In genomic region chr16:88649924-88650748, GRCh38 we compare ENCODE assay signal across 8 cellular contexts. TPM values are rescaled to one million over a fixed set of nuclear protein-coding genes. Genes with fewer than 3 reads are reported as not detected.
DNase-seq lines count a peak whose midpoint lies in the region; ATAC-seq lines count a peak whose summit lies in the region.

No MANE protein-coding gene starts in this region.

- ATAC-seq in HG03039 (IDR thresholded peaks at IDR 0.05; ENCODE audit: unreplicated experiment) = peak; percentile 5

- no peaks in the 10 kb centered on the region for H3K9me3 ChIP-seq in effector memory CD4-positive, alpha-beta T cell (ENCODE audit: control insufficient read depth, low read length)
- no peaks in the 10 kb centered on the region for H3K9me3 ChIP-seq in muscle layer of duodenum (ENCODE audit: control insufficient read depth in 1 of 2, low read length in 2 of 2)

- H3K27me3 ChIP-seq in effector memory CD4-positive, alpha-beta T cell (replicated peaks; ENCODE audit: control insufficient read depth, insufficient read depth, low read length, poor library complexity, severe bottlenecking) = no peaks in the 10 kb centered on the region
- no peaks in the 10 kb centered on the region for H3K27me3 ChIP-seq in muscle layer of duodenum (ENCODE audit: low read depth, low read length)

- peaks cover 23% of the 10 kb centered on the region for H3K4me1 ChIP-seq in effector memory CD4-positive, alpha-beta T cell (ENCODE audit: control insufficient read depth, insufficient read depth, low read length, poor library complexity, severe bottlenecking)
- H3K4me1 ChIP-seq in muscle layer of duodenum (ENCODE audit: control insufficient read depth in 1 of 2, insufficient read depth in 2 of 2, low read length in 2 of 2) = peaks cover 4 to 20% of the 10 kb centered on the region in 2 donors

- peak overlapping the region; percentile 92 for H3K27ac ChIP-seq in effector memory CD4-positive, alpha-beta T cell (ENCODE audit: insufficient read depth, low read length, poor library complexity, severe bottlenecking)
- peak overlapping the region; percentile 67 for H3K27ac ChIP-seq in muscle layer of duodenum (ENCODE audit: low read length)

- DNase-seq in activated CD8-positive, alpha-beta memory T cell treated with anti-CD3 and anti-CD28 coated beads for 24 hours = peak; percentile 82
- DNase-seq in activated CD8-positive, alpha-beta memory T cell treated with anti-CD3 and anti-CD28 coated beads, Interleukin-2, amount 50 U/mL, for 48 hours = no peak
- DNase-seq in SK-N-DZ (ENCODE audit: low spot score) (peak; percentile 53), islet precursor cell (no peak), DMS 273 (lab: John Stamatoyannopoulos, UW; ENCODE audit: unreplicated experiment) (no peak)
- DNase-seq in effector memory CD4-positive, alpha-beta T cell = peak in 1 of 3 donors; percentile 20

- peaks cover 18% of the 10 kb centered on the region for H3K36me3 ChIP-seq in effector memory CD4-positive, alpha-beta T cell (ENCODE audit: control insufficient read depth, insufficient read depth, low read length)
- peaks cover 5 to 32% of the 10 kb centered on the region in 2 donors for H3K36me3 ChIP-seq in muscle layer of duodenum (ENCODE audit: control insufficient read depth in 1 of 2, insufficient read depth in 2 of 2, low read length in 2 of 2)

- peak overlapping the region; percentile 92 for H3K4me3 ChIP-seq in effector memory CD4-positive, alpha-beta T cell (ENCODE audit: insufficient read depth, low read depth, low read length, poor library complexity, severe bottlenecking)
- H3K4me3 ChIP-seq in muscle layer of duodenum (ENCODE audit: low read depth in 1 of 2, low read length in 2 of 2) = peak overlapping the region; percentile 68 to 80

RNA-seq across cellular contexts. Expression of gene CYBA, which starts 0.7 kb away (rescaled TPM):
- 87.8 and 89.4 TPM in 2 replicates for polyA plus RNA-seq in SK-N-DZ (2014; cell fraction: cytosol; rRNA removed)
- 94.7 and 97.2 TPM in 2 replicates for polyA plus RNA-seq in SK-N-DZ (2014; cell fraction: nucleus; rRNA removed)

RNA-seq across cellular contexts. Expression of gene IL17C, which starts 11.8 kb away (rescaled TPM):
- polyA plus RNA-seq in SK-N-DZ (2014; cell fraction: cytosol; rRNA removed) = 0.77 TPM in 1 of 2 replicates, not detected in the other
- not detected in 2 replicates for polyA plus RNA-seq in SK-N-DZ (2014; cell fraction: nucleus; rRNA removed)

RNA-seq across cellular contexts. Expression of gene MVD, which starts 12.8 kb away (rescaled TPM):
- 79.6 and 90.5 TPM in 2 replicates for polyA plus RNA-seq in SK-N-DZ (2014; cell fraction: cytosol; rRNA removed)
- polyA plus RNA-seq in SK-N-DZ (2014; cell fraction: nucleus; rRNA removed) = 223 and 279 TPM in 2 replicates

RNA-seq across cellular contexts. Expression of gene SNAI3, which starts 36.2 kb away (rescaled TPM):
- 0.22 and 0.82 TPM in 2 replicates for polyA plus RNA-seq in SK-N-DZ (2014; cell fraction: cytosol; rRNA removed)
- 0.16 and 0.21 TPM in 2 replicates for polyA plus RNA-seq in SK-N-DZ (2014; cell fraction: nucleus; rRNA removed)

RNA-seq across cellular contexts. Expression of gene RNF166, which starts 56.1 kb away (rescaled TPM):
- 50.9 and 65.7 TPM in 2 replicates for polyA plus RNA-seq in SK-N-DZ (2014; cell fraction: cytosol; rRNA removed)
- polyA plus RNA-seq in SK-N-DZ (2014; cell fraction: nucleus; rRNA removed) = 115 and 130 TPM in 2 replicates

Comparison
In these comparisons a context has a peak if more than half of its experiments do, and no peak if none do; other contexts are left out.
1. DNase-seq: peak in activated CD8-positive, alpha-beta memory T cell treated with anti-CD3 and anti-CD28 coated beads for 24 hours (single experiment) and SK-N-DZ (single experiment); none in activated CD8-positive, alpha-beta memory T cell treated with anti-CD3 and anti-CD28 coated beads, Interleukin-2, amount 50 U/mL, for 48 hours (single experiment), islet precursor cell (single experiment) and DMS 273 (single experiment).